ENCODE assay signal across 28 cellular contexts in the genomic region with DNA sequence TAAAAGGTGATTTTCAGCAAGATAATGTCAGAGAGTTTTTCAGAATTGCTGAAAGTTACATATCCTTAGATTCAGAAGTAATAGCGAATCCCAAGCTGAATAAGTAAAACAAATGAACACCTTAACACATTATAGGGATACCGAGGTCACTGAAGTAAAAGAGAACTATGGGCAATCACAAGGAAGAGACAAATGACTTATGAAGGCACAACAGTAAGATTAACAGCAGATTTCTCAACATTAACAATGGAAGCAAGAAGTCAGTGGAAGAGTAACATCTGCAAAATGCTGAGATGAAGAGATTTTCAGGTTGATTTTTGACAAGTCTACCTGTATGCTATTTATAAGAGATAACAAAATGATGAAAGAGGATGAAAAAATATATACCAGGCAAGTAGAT.
DNase-seq lines count a peak whose midpoint lies in the region; ATAC-seq, FAIRE-seq and TF ChIP-seq lines count a peak whose summit lies in the region.
"Had no signal": no experiment of that assay in that cellular context is flagged by ENCODE, and none has a peak within 500 bp of the region (broad histone marks: within the 10 kb centered on the region; RNA-seq: fewer than 3 reads in every experiment).

No MANE protein-coding gene starts in this region.

- H3K9ac ChIP-seq in mesenchymal stem cell (ENCODE audit: low read length): no peak overlapping the region
- H3K9ac ChIP-seq: KMS-11 had no signal

- H3K36me3 ChIP-seq in HEK293 (ENCODE audit: control insufficient read depth in 2 of 2, insufficient read depth in 1 of 2, low read length in 2 of 2) (no peaks in the 10 kb centered on the region), mesenchymal stem cell (ENCODE audit: control insufficient read depth in 1 of 2, insufficient read depth in 2 of 2, low read depth in 1 of 2, low read length in 2 of 2) (peaks cover 0 to 5% of the 10 kb centered on the region in 2 experiments)
- H3K36me3 ChIP-seq: colonic mucosa, pancreas, SJCRH30, suprapubic skin, upper lobe of left lung, WERI-Rb-1 had no signal

- H3K18ac ChIP-seq in mesenchymal stem cell (ENCODE audit: low read depth in 1 of 2, low read length in 2 of 2): no peak overlapping the region

- H3K27ac ChIP-seq in HEK293 (ENCODE audit: extremely low read depth, low read depth, low read length) (no peak overlapping the region), mesenchymal stem cell (ENCODE audit: low read length, poor library complexity, severe bottlenecking) (no peak overlapping the region)
- H3K27ac ChIP-seq: colonic mucosa, KMS-11, pancreas, SJCRH30, suprapubic skin, upper lobe of left lung, WERI-Rb-1 had no signal

- H2BK15ac ChIP-seq in mesenchymal stem cell (ENCODE audit: low read depth, poor library complexity, severe bottlenecking): no peak overlapping the region

- WGBS in mesenchymal stem cell: no CpG with 5 or more reads among the region's 2 CpGs

- H3K9me3 ChIP-seq in HEK293 (ENCODE audit: control insufficient read depth, insufficient read depth, low read depth, low read length): no peaks in the 10 kb centered on the region
- peaks cover 34% of the 10 kb centered on the region for H3K9me3 ChIP-seq in mesenchymal stem cell (ENCODE audit: control insufficient read depth, low read length)
- H3K9me3 ChIP-seq: colonic mucosa, pancreas, SJCRH30, suprapubic skin had no signal

- CTCF ChIA-PET in HEK293 (lab: Yijun Ruan, JAX): no interaction called here

- H2AFZ ChIP-seq in mesenchymal stem cell (ENCODE audit: low read depth, low read length): no peak overlapping the region

- FAIRE-seq in GM12891 (lab: Jason Lieb, UNC): no peak
- FAIRE-seq: D721Med, GM18507, GM19239, H54, pancreas had no signal

- no peak overlapping the region for H4K8ac ChIP-seq in mesenchymal stem cell (ENCODE audit: low read length)

- no peak overlapping the region for H3K23ac ChIP-seq in mesenchymal stem cell (ENCODE audit: low read length in 2 of 2)

- peak; percentile 29 for DNase-seq in NCI-H1105 treated with DMSO at 0.1 percent for 48 hours (lab: John Stamatoyannopoulos, UW)
- no peak for DNase-seq in NCI-H1105 (lab: John Stamatoyannopoulos, UW)
- DNase-seq in RKO (ENCODE audit: low spot score): peak; percentile 26
- DNase-seq in erythroblast (lab: John Stamatoyannopoulos, UW): peak; percentile 25 to 32
- no peak for DNase-seq in mesenchymal stem cell
- no peak for DNase-seq in GM12891 (ENCODE audit: insufficient read length, low spot score)
- DNase-seq: activated CD4-positive, alpha-beta T cell treated with anti-CD3 and anti-CD28 coated beads for 48 hours; anterior cingulate cortex; colonic mucosa; effector memory CD8-positive, alpha-beta T cell; mammary epithelial cell; NCI-H187; NCI-H345; pancreas; RPMI8226; SJCRH30; stimulated activated naive CD4-positive, alpha-beta T cell treated with Interleukin-2 at 50 U/mL for 16 hours; upper lobe of left lung; WERI-Rb-1 had no signal

- no peak overlapping the region for H3K14ac ChIP-seq in mesenchymal stem cell (ENCODE audit: low read length in 2 of 2)

- H4K91ac ChIP-seq in mesenchymal stem cell (ENCODE audit: low read length): no peak overlapping the region

- H3K4ac ChIP-seq in mesenchymal stem cell (ENCODE audit: low read depth in 1 of 2, low read length in 2 of 2): no peak overlapping the region

- H3K4me1 ChIP-seq in HEK293 (ENCODE audit: control insufficient read depth, insufficient read depth, low read length) (no peaks in the 10 kb centered on the region), mesenchymal stem cell (ENCODE audit: control insufficient read depth, insufficient read depth, low read depth, low read length) (peaks cover 2% of the 10 kb centered on the region)
- H3K4me1 ChIP-seq: colonic mucosa, SJCRH30 had no signal

- no peak overlapping the region for H3K4me3 ChIP-seq in HEK293 (ENCODE audit: low read depth, low read length)
- no peak overlapping the region for H3K4me3 ChIP-seq in mesenchymal stem cell (ENCODE audit: insufficient read depth in 1 of 2, low read depth in 1 of 2, low read length in 2 of 2)
- H3K4me3 ChIP-seq: colonic mucosa, pancreas, SJCRH30, smooth muscle cell, suprapubic skin, upper lobe of left lung had no signal

- H3K79me1 ChIP-seq in mesenchymal stem cell (replicated peaks; ENCODE audit: low read length, poor library complexity, severe bottlenecking): no peaks in the 10 kb centered on the region

- no peak for TF ChIP-seq CTCF in HEK293 (tag by site-specific recombination; IDR thresholded peaks at IDR 0.05)

- TF ChIP-seq POLR2A in erythroblast (IDR thresholded peaks at IDR 0.05; ENCODE audit: low read length) (no peak), GM12891 (IDR thresholded peaks at IDR 0.05; ENCODE audit: low read depth, low read length) (no peak)

- POLR2A ChIA-PET in HEK293 (lab: Yijun Ruan, JAX): no interaction called here

- no peak overlapping the region for H2BK5ac ChIP-seq in mesenchymal stem cell (ENCODE audit: low read depth, low read length, poor library complexity, severe bottlenecking)

- no peak for ATAC-seq in HG03097 (IDR thresholded peaks at IDR 0.05; ENCODE audit: low FRiP score, unreplicated experiment)
- ATAC-seq: effector memory CD8-positive, alpha-beta T cell; pancreas had no signal

- no peak overlapping the region for H2BK120ac ChIP-seq in mesenchymal stem cell (ENCODE audit: low read depth, low read length)

- H3K27me3 ChIP-seq in mesenchymal stem cell (ENCODE audit: control insufficient read depth in 1 of 2, insufficient read depth in 1 of 2, low read length in 2 of 2): peaks cover 0 to 1% of the 10 kb centered on the region in 2 experiments
- H3K27me3 ChIP-seq: colonic mucosa, pancreas, SJCRH30, suprapubic skin, upper lobe of left lung had no signal

- no peak overlapping the region for H3K4me2 ChIP-seq in mesenchymal stem cell (ENCODE audit: low read length, poor library complexity, severe bottlenecking)
- H3K4me2 ChIP-seq: KMS-11, smooth muscle cell had no signal

- no peak overlapping the region for H2BK12ac ChIP-seq in mesenchymal stem cell (ENCODE audit: low read length in 2 of 2)

- H2AK5ac ChIP-seq in mesenchymal stem cell (ENCODE audit: low read length, severe bottlenecking): no peak overlapping the region

TF ChIP-seq in HEK293, 187 proteins besides CTCF, POLR2A, EP300 and RAD21 (continues in another document):
- TF ChIP-seq ZNF549 (tag by site-specific recombination; IDR thresholded peaks at IDR 0.05) (0 out of 2 replicates have a peak, but pooled peaks have one; percentile 43), TRIM28 (IDR thresholded peaks at IDR 0.05; ENCODE audit: borderline replicate concordance, low read length) (peak; percentile 99), ZNF211 (tag by site-specific recombination; IDR thresholded peaks at IDR 0.05; ENCODE audit: low read depth) (no peak), SETDB1 (IDR thresholded peaks at IDR 0.05; ENCODE audit: insufficient read length, low read length) (peak; percentile 98), ZNF626 (tag by site-specific recombination; IDR thresholded peaks at IDR 0.05) (peak; percentile 93), ZNF560 (tag by site-specific recombination; IDR thresholded peaks at IDR 0.05; ENCODE audit: borderline replicate concordance) (no peak), SP7 (tag by site-specific recombination; IDR thresholded peaks at IDR 0.05) (0 out of 2 replicates have a peak, but pooled peaks have one; percentile 38), ZNF155 (tag by site-specific recombination; IDR thresholded peaks at IDR 0.05) (no peak), ZNF214 (tag by site-specific recombination; IDR thresholded peaks at IDR 0.05; ENCODE audit: borderline replicate concordance) (no peak), ZNF610 (tag by site-specific recombination; IDR thresholded peaks at IDR 0.05; ENCODE audit: borderline replicate concordance) (0 out of 2 replicates have a peak, but pooled peaks have one; percentile 49), ZNF529 (tag by site-specific recombination; IDR thresholded peaks at IDR 0.05; ENCODE audit: insufficient replicate concordance) (peak; percentile 80), ZNF10 (tag by site-specific recombination; IDR thresholded peaks at IDR 0.05) (no peak), ZNF510 (tag by site-specific recombination; IDR thresholded peaks at IDR 0.05; ENCODE audit: insufficient replicate concordance) (peak; percentile 44), ZNF184 (tag by site-specific recombination; IDR thresholded peaks at IDR 0.05) (0 out of 2 replicates have a peak, but pooled peaks have one; percentile 52), ZNF558 (tag by site-specific recombination; IDR thresholded peaks at IDR 0.05) (peak; percentile 60; the same call in 1 of the 2 replicates), ZBTB8A (tag by site-specific recombination; IDR thresholded peaks at IDR 0.05) (no peak)

TF ChIP-seq in GM12891, 5 proteins besides CTCF, POLR2A, EP300 and RAD21:
- TF ChIP-seq POLR2AphosphoS5 (IDR thresholded peaks at IDR 0.05; ENCODE audit: low read depth, low read length): no peak
- TF ChIP-seq SPI1 (IDR thresholded peaks at IDR 0.05; ENCODE audit: low read depth, low read length): no peak
- no peak for TF ChIP-seq POU2F2 (IDR thresholded peaks at IDR 0.05; ENCODE audit: low read depth, low read length)
- no peak for TF ChIP-seq TAF1 (IDR thresholded peaks at IDR 0.05; ENCODE audit: low read depth, low read length)
- TF ChIP-seq PAX5 (IDR thresholded peaks at IDR 0.05; ENCODE audit: insufficient read depth, low read length, severe bottlenecking): no peak

Comparison
In these comparisons a context has a peak if more than half of its experiments do, and no peak if none do; other contexts are left out.
1. DNase-seq: peak in NCI-H1105 treated with DMSO at 0.1 percent for 48 hours (single experiment), RKO (single experiment) and erythroblast (2 of 2); none in NCI-H1105 (single experiment), mesenchymal stem cell (single experiment) and GM12891 (single experiment).